8 cellular contexts compared by ENCODE assay signal in genomic region chr13:98653471-98653985, GRCh38.
A peak's percentile ranks its signal among the peaks of the same experiment; 100 is the strongest.
DNase-seq lines count a peak whose midpoint lies in the region; ATAC-seq and TF ChIP-seq lines count a peak whose summit lies in the region.

No MANE protein-coding gene starts in this region.

- H3K27me3 Mint-ChIP-seq in activated T-cell treated with anti-CD3 and anti-CD28 coated beads, Interleukin-2, amount 50 U/mL, for 4 hours (ENCODE audit: low read depth): peaks cover 2% of the 10 kb centered on the region
- H3K27me3 Mint-ChIP-seq in nephron progenitor cell (ENCODE audit: low read depth, poor library complexity): peaks cover 15% of the 10 kb centered on the region

- no peaks in the 10 kb centered on the region for H3K4me1 ChIP-seq in fibroblast of lung (ENCODE audit: control insufficient read depth, extremely low read depth, insufficient read depth, low read length)

- TF ChIP-seq CTCF in fibroblast of lung (conservative IDR thresholded peaks at IDR 0.05 in 1 of 2, IDR thresholded peaks at IDR 0.05 in 1 of 2; ENCODE audit: low read depth in 1 of 2, low read length in 2 of 2): peak; percentile 90 to 99
- TF ChIP-seq CTCF in nephron progenitor cell (IDR thresholded peaks at IDR 0.05): peak; percentile 93

- H3K4me3 Mint-ChIP-seq in activated T-cell treated with anti-CD3 and anti-CD28 coated beads, Interleukin-2, amount 50 U/mL, for 4 hours: peak overlapping the region; percentile 48
- H3K4me3 Mint-ChIP-seq in nephron progenitor cell: no peak overlapping the region

- H3K9ac ChIP-seq in fibroblast of lung (ENCODE audit: insufficient read depth, low read length): no peak overlapping the region

- no peak overlapping the region for H3K4me2 ChIP-seq in fibroblast of lung (ENCODE audit: extremely low read depth, insufficient read depth, low read length)

- no peaks in the 10 kb centered on the region for H3K9me3 Mint-ChIP-seq in activated T-cell treated with anti-CD3 and anti-CD28 coated beads, Interleukin-2, amount 50 U/mL, for 4 hours
- peaks cover 10% of the 10 kb centered on the region for H3K9me3 Mint-ChIP-seq in nephron progenitor cell

- H4K20me1 ChIP-seq in fibroblast of lung (ENCODE audit: control insufficient read depth, extremely low read depth, insufficient read depth, low read length): no peaks in the 10 kb centered on the region

- no peaks in the 10 kb centered on the region for H3K36me3 ChIP-seq in fibroblast of lung (ENCODE audit: control insufficient read depth, insufficient read depth, low read length)

- H3K4me1 Mint-ChIP-seq in activated T-cell treated with anti-CD3 and anti-CD28 coated beads, Interleukin-2, amount 50 U/mL, for 4 hours (ENCODE audit: low read depth): peaks cover 2% of the 10 kb centered on the region
- H3K4me1 Mint-ChIP-seq in nephron progenitor cell: peaks cover 14% of the 10 kb centered on the region

- H3K27ac ChIP-seq in fibroblast of lung (ENCODE audit: insufficient read depth, low read length): no peak overlapping the region

- no peak overlapping the region for H3K4me3 ChIP-seq in fibroblast of lung (replicated peaks in 1 of 4; ENCODE audit: control extremely low read depth in 1 of 4, insufficient read depth in 1 of 4, low read depth in 3 of 4, low read length in 4 of 4)

- peak overlapping the region; percentile 61 for H2AFZ ChIP-seq in fibroblast of lung (ENCODE audit: low read length)

- H3K9me3 ChIP-seq in fibroblast of lung (ENCODE audit: control insufficient read depth, insufficient read depth, low read depth, low read length): no peaks in the 10 kb centered on the region

- H3K27me3 ChIP-seq in fibroblast of lung (ENCODE audit: control insufficient read depth, insufficient read depth, low read length): no peaks in the 10 kb centered on the region

- H3K79me2 ChIP-seq in fibroblast of lung (ENCODE audit: control insufficient read depth, insufficient read depth, low read length): no peaks in the 10 kb centered on the region

- H3K36me3 Mint-ChIP-seq in activated T-cell treated with anti-CD3 and anti-CD28 coated beads, Interleukin-2, amount 50 U/mL, for 4 hours (ENCODE audit: insufficient read depth): no peaks in the 10 kb centered on the region
- H3K36me3 Mint-ChIP-seq in nephron progenitor cell (ENCODE audit: low read depth): peaks cover 5% of the 10 kb centered on the region

- DNase-seq in DMS153 treated with DMSO at 0.1 percent for 48 hours (lab: John Stamatoyannopoulos, UW; ENCODE audit: unreplicated experiment) (peak; percentile 72), HuH-7 (ENCODE audit: low spot score) (peak; percentile 64), OCI-M2 (lab: John Stamatoyannopoulos, UW; ENCODE audit: unreplicated experiment) (peak; percentile 13), fibroblast of lung (ENCODE audit: low read depth in 2 of 2) (peak; percentile 61 to 80), nephron progenitor cell (peak; percentile 78)
- DNase-seq in activated T-cell treated with anti-CD3 and anti-CD28 coated beads, Interleukin-2, amount 50 U/mL, for 4 hours: peak; percentile 75
- peak; percentile 80 for DNase-seq in stimulated activated naive CD8-positive, alpha-beta T cell treated with anti-CD3 and anti-CD28 coated beads, Interleukin-15, Interleukin-2, amounts not matched to agents 100 U/mL and 50 U/mL, for 24 hours

- H3K27ac Mint-ChIP-seq in nephron progenitor cell: no peak overlapping the region

- peak; percentile 97 for ATAC-seq in GM21423 (IDR thresholded peaks at IDR 0.05; ENCODE audit: unreplicated experiment)
- ATAC-seq in activated T-cell treated with anti-CD3 and anti-CD28 coated beads, Interleukin-2, amount 50 U/mL, for 4 hours: peak; percentile 95 to 97
- ATAC-seq in stimulated activated naive CD8-positive, alpha-beta T cell treated with anti-CD3 and anti-CD28 coated beads, Interleukin-15, Interleukin-2, amounts not matched to agents 100 U/mL and 50 U/mL, for 24 hours: peak; percentile 94

Comparison
In these comparisons a context has a peak if more than half of its experiments do, and no peak if none do; other contexts are left out.
1. DNase-seq: peak in every context shown above with its lines; median percentile 80 in stimulated activated naive CD8-positive, alpha-beta T cell treated with anti-CD3 and anti-CD28 coated beads, Interleukin-15, Interleukin-2, amounts not matched to agents 100 U/mL and 50 U/mL, for 24 hours; 78 in nephron progenitor cell; 75 in activated T-cell treated with anti-CD3 and anti-CD28 coated beads, Interleukin-2, amount 50 U/mL, for 4 hours; 72 in DMS153 treated with DMSO at 0.1 percent for 48 hours; 70 in fibroblast of lung; 64 in HuH-7; 13 in OCI-M2.